ENCODE assay signal across 8 cellular contexts in genomic region chr9:36166150-36166927, GRCh38. TPM values are rescaled to one million over a fixed set of nuclear protein-coding genes. Genes with fewer than 3 reads are reported as not detected.
DNase-seq lines count a peak whose midpoint lies in the region; ATAC-seq, FAIRE-seq and TF ChIP-seq lines count a peak whose summit lies in the region.

No MANE protein-coding gene starts in this region.

- no peak overlapping the region for H2BK15ac ChIP-seq in H1 (ENCODE audit: low read length)

- H3K36me3 ChIP-seq in H1 (ENCODE audit: control insufficient read depth in 2 of 4, insufficient read depth in 4 of 4, low read length in 3 of 4) = no peaks in the 10 kb centered on the region

- FAIRE-seq in H1 (lab: Jason Lieb, UNC) = peak; percentile 39

- H2AFZ ChIP-seq in H1 (ENCODE audit: low read length) = peak overlapping the region; percentile 86

- no peak overlapping the region for H4K8ac ChIP-seq in H1 (ENCODE audit: extremely low read depth, insufficient read depth, low read length)

- H4K5ac ChIP-seq in H1 (ENCODE audit: insufficient read length, low read depth, low read length) = peak overlapping the region; percentile 77

- no peak overlapping the region; the same call in 1 of the 2 replicates for H2BK5ac ChIP-seq in H1 (ENCODE audit: low read depth, low read length)

- POLR2A ChIA-PET in AG04450 (lab: Yijun Ruan, JAX) = interaction anchor here (0.7 to 1.8 kb wide), 9 partner anchors 18 to 1095 kb away, joined by 3 to 7 read pairs (median 5); partner anchors contain the start of genes CLTA and GLIPR2
- POLR2A ChIA-PET in H1 (lab: Charles Lee; ENCODE audit: partially characterized antibody) = interaction anchor here (0.6 to 4.4 kb wide), 4 partner anchors 23 to 62 kb away, joined by 3 to 19 read pairs (median 5); partner anchors contain the start of genes CLTA and GLIPR2

- no peak overlapping the region for H3K23ac ChIP-seq in H1 (ENCODE audit: insufficient read length)

- H3K4me3 ChIP-seq in AG04450 (ENCODE audit: low read depth, low read length) (peak overlapping the region; percentile 63), H1 (ENCODE audit: extremely low read depth in 1 of 4, insufficient read depth in 2 of 4, low read depth in 3 of 4, low read length in 4 of 4) (peak overlapping the region; percentile 29 to 62 (median 39))

- CTCF ChIA-PET in AG04450 (lab: Charles Lee) = interaction anchor here (0.5 to 3.3 kb wide), 35 partner anchors 11 to 288 kb away, joined by 3 to 18 read pairs (median 4); partner anchors contain the start of gene CLTA
- CTCF ChIA-PET in H1 (lab: Charles Lee; ENCODE audit: partially characterized antibody) = interaction anchor here (0.6 to 10.2 kb wide), 29 partner anchors 9 to 1129 kb away, joined by 3 to 153 read pairs (median 5); partner anchors contain the start of genes CLTA and GLIPR2

- no peak overlapping the region for H2AK5ac ChIP-seq in H1 (ENCODE audit: low read depth, low read length)

- TF ChIP-seq POLR2A in H1 (IDR thresholded peaks at IDR 0.05; ENCODE audit: control extremely low read depth in 1 of 2, low read depth in 2 of 2, low read length in 2 of 2) = no peak

- no peak overlapping the region for H2BK120ac ChIP-seq in H1 (replicated peaks; ENCODE audit: low read depth, low read length)

- WGBS in H1 (ENCODE audit: extremely low coverage in 1 of 2, insufficient coverage in 1 of 2, insufficient read length in 1 of 2, insufficient replicate concordance in 2 of 2, low coverage in 1 of 2, low lambda C conversion rate in 2 of 2, missing lambda C conversion rate in 1 of 2), 2 experiments = 16% methylated on average over 56 of the region's 59 CpGs; no CpG with 5 or more reads in 1 of the 2 experiments

- no peak overlapping the region for H3K14ac ChIP-seq in H1 (ENCODE audit: insufficient read length)

- no peaks in the 10 kb centered on the region for H3K79me2 ChIP-seq in H1 (ENCODE audit: control insufficient read depth in 1 of 2, insufficient read depth in 2 of 2, low read length in 2 of 2)

- ATAC-seq in GM18868 (IDR thresholded peaks at IDR 0.05; ENCODE audit: unreplicated experiment) = peak; percentile 87
- peak; percentile 94 for ATAC-seq in HG03354 (IDR thresholded peaks at IDR 0.05; ENCODE audit: poor library complexity, severe bottlenecking, unreplicated experiment)

- H3K79me1 ChIP-seq in H1 (ENCODE audit: low read depth, low read length) = no peaks in the 10 kb centered on the region

- H3K9ac ChIP-seq in H1 (replicated peaks in 1 of 4; ENCODE audit: extremely low read depth in 1 of 4, low read depth in 3 of 4, low read length in 3 of 4) = no peak overlapping the region

- peaks cover 11 to 25% (median 17%) of the 10 kb centered on the region in 4 experiments for H3K4me1 ChIP-seq in H1 (replicated peaks in 1 of 4; ENCODE audit: control insufficient read depth in 3 of 4, insufficient read depth in 4 of 4, low read length in 3 of 4)

- H2BK20ac ChIP-seq in H1 (ENCODE audit: low read length) = no peak overlapping the region

- no peak overlapping the region for H3K4ac ChIP-seq in H1 (replicated peaks; ENCODE audit: insufficient read length, low read depth, low read length)

- TF ChIP-seq CTCF in AG04450 (IDR thresholded peaks at IDR 0.05; ENCODE audit: low read depth, low read length) (peak; percentile 84), H1 (IDR thresholded peaks at IDR 0.05; ENCODE audit: control extremely low read depth in 1 of 3, insufficient read depth in 1 of 3, low read depth in 1 of 3, low read length in 3 of 3) (peak; percentile 68 to 91 (median 84))

- H3K27ac ChIP-seq in AG04450 (ENCODE audit: low read depth, low read length) (no peak overlapping the region), H1 (ENCODE audit: low read depth, low read length) (no peak overlapping the region)

- no peak; a peak in 1 of 3 replicates for TF ChIP-seq EP300 in H1 (IDR thresholded peaks at IDR 0.05; ENCODE audit: borderline replicate concordance in 1 of 2, low read depth in 2 of 2, low read length in 2 of 2)

- H3K27me3 ChIP-seq in AG04450 (ENCODE audit: control insufficient read depth, insufficient read depth, low read length) = no peaks in the 10 kb centered on the region
- H3K27me3 ChIP-seq in H1 (replicated peaks in 1 of 4; ENCODE audit: control insufficient read depth in 3 of 4, extremely low read depth in 1 of 4, insufficient read depth in 3 of 4, low read length in 3 of 4) = no peaks in the 10 kb centered on the region

- H3K4me2 ChIP-seq in H1 (ENCODE audit: insufficient read depth in 1 of 2, low read depth in 2 of 2, low read length in 2 of 2) = peak overlapping the region; percentile 23 to 74; a peak in 3 of 4 replicates

- H3K56ac ChIP-seq in H1 (replicated peaks; ENCODE audit: insufficient read length, low read depth, low read length) = no peak overlapping the region

- peak; percentile 85 for TF ChIP-seq RAD21 in H1 (IDR thresholded peaks at IDR 0.05 in 1 of 2, conservative IDR thresholded peaks at IDR 0.05 in 1 of 2; ENCODE audit: low read depth in 2 of 2, low read length in 2 of 2)

- peaks cover 2% of the 10 kb centered on the region; the same call in 1 of the 2 replicates for H3K23me2 ChIP-seq in H1 (ENCODE audit: low read depth, low read length)

- no peaks in the 10 kb centered on the region for H4K20me1 ChIP-seq in H1 (replicated peaks in 1 of 2; ENCODE audit: control insufficient read depth in 1 of 2, insufficient read depth in 2 of 2, low read length in 2 of 2)

- DNase-seq in AG04450 (ENCODE audit: low read depth, low spot score) (no peak), NCI-H82 (lab: John Stamatoyannopoulos, UW) (peak; percentile 75), H1 (ENCODE audit: low read depth in 1 of 2, low spot score in 2 of 2) (peak; percentile 25 to 96), mesenteric fat pad (ENCODE audit: low spot score) (peak; percentile 96)
- peak; percentile 45 to 78 for DNase-seq in activated CD8-positive, alpha-beta memory T cell treated with anti-CD3 and anti-CD28 coated beads for 1 hour (ENCODE audit: extremely low read depth in 1 of 2, low read depth in 1 of 2)
- peak; percentile 76 for DNase-seq in stimulated activated CD8-positive, alpha-beta memory T cell treated with anti-CD3 and anti-CD28 coated beads, Interleukin-12 subunit alpha, Interleukin-12 subunit beta, amount 100 ng/mL, for 4 hours (ENCODE audit: low read depth)

- H3K9me3 ChIP-seq in AG04450 (ENCODE audit: control insufficient read depth, insufficient read depth, low read length) = peaks cover 3% of the 10 kb centered on the region; the same call in 1 of the 2 replicates
- H3K9me3 ChIP-seq in H1 (ENCODE audit: insufficient read depth in 2 of 2, low read depth in 1 of 2, low read length in 1 of 2) = no peaks in the 10 kb centered on the region

- H3K18ac ChIP-seq in H1 (ENCODE audit: extremely low read depth, low read length) = peak overlapping the region; percentile 32; the same call in 1 of the 2 replicates

- H4K91ac ChIP-seq in H1 (replicated peaks; ENCODE audit: insufficient read length, low read length) = peak overlapping the region; percentile 51

- peak overlapping the region; percentile 80; the same call in 1 of the 2 replicates for H2BK12ac ChIP-seq in H1 (ENCODE audit: low read depth, low read length)

TF ChIP-seq in H1, 55 proteins besides CTCF, POLR2A, EP300 and RAD21 (continues in another document):
- TF ChIP-seq RBBP5 (IDR thresholded peaks at IDR 0.05; ENCODE audit: borderline replicate concordance, low read depth, low read length) (0 out of 2 replicates have a peak, but pooled peaks have one; percentile 45), KDM1A (IDR thresholded peaks at IDR 0.05; ENCODE audit: borderline replicate concordance, low read length) (peak; percentile 99), KDM4A (IDR thresholded peaks at IDR 0.05; ENCODE audit: low read depth, low read length, severe bottlenecking) (peak; percentile 84)

RNA-seq across cellular contexts. Expression of gene CCIN, which starts 2.8 kb away (rescaled TPM):
- polyA plus RNA-seq in AG04450 (2011; rRNA removed) (0.48 and 0.71 TPM in 2 replicates), H1 (2011; rRNA removed) (0.20 and 0.21 TPM in 2 replicates)
- polyA minus RNA-seq in AG04450 (2011; rRNA and poly(A)+ RNA removed) = 0.69 and 0.87 TPM in 2 replicates
- 0.19 and 0.27 TPM in 2 replicates for total RNA-seq in H1 (2021; fragmentation: NEBNext Ultra II Directional; extraction: Animal tissue kit (Norgen Biotek cat#: 25700))
- polyA plus RNA-seq in H1 (2011; cell fraction: cytosol; rRNA removed) = 0.19 TPM
- 0.74 TPM for polyA plus RNA-seq in H1 (2011; cell fraction: nucleus; rRNA removed)
- polyA plus RNA-seq in H1 (2012, experiment 1 of 2) = 0.12 to 0.19 TPM (median 0.18 TPM) in 3 of 4 replicates, not detected in the other
- 0.08 TPM for polyA plus RNA-seq in H1 (2012, experiment 2 of 2)
- polyA plus RNA-seq in H1 (2013, experiment 1 of 2) = 0.06 TPM
- polyA plus RNA-seq in H1 (2013, experiment 2 of 2) = 0.07 TPM
- 1.1 and 1.8 TPM in 2 replicates for polyA minus RNA-seq in H1 (2011; rRNA and poly(A)+ RNA removed)
- polyA minus RNA-seq in H1 (2011; cell fraction: cytosol; rRNA and poly(A)+ RNA removed) = not detected
- polyA minus RNA-seq in H1 (2011; cell fraction: nucleus; rRNA and poly(A)+ RNA removed) = 0.80 TPM
- 0.87 TPM for total RNA-seq in mesenteric fat pad

RNA-seq across cellular contexts. Expression of gene CLTA, which starts 24.4 kb away (rescaled TPM):
- polyA plus RNA-seq in AG04450 (2011; rRNA removed) (314 and 364 TPM in 2 replicates), H1 (2011; rRNA removed) (137 and 146 TPM in 2 replicates)
- polyA minus RNA-seq in AG04450 (2011; rRNA and poly(A)+ RNA removed) = 113 and 118 TPM in 2 replicates
- 236 and 239 TPM in 2 replicates for total RNA-seq in H1 (2021; fragmentation: NEBNext Ultra II Directional; extraction: Animal tissue kit (Norgen Biotek cat#: 25700))
- polyA plus RNA-seq in H1 (2011; cell fraction: cytosol; rRNA removed) = 239 TPM
- 104 TPM for polyA plus RNA-seq in H1 (2011; cell fraction: nucleus; rRNA removed)
- polyA plus RNA-seq in H1 (2012, experiment 1 of 2) = 235 to 274 TPM (median 252 TPM) in 4 replicates
- 360 TPM for polyA plus RNA-seq in H1 (2012, experiment 2 of 2)
- polyA plus RNA-seq in H1 (2013, experiment 1 of 2) = 195 TPM
- 200 TPM for polyA plus RNA-seq in H1 (2013, experiment 2 of 2)
- polyA minus RNA-seq in H1 (2011; rRNA and poly(A)+ RNA removed) = 58.9 and 75.6 TPM in 2 replicates
- 112 TPM for polyA minus RNA-seq in H1 (2011; cell fraction: cytosol; rRNA and poly(A)+ RNA removed)
- 56.0 TPM for polyA minus RNA-seq in H1 (2011; cell fraction: nucleus; rRNA and poly(A)+ RNA removed)
- 190 TPM for total RNA-seq in mesenteric fat pad

RNA-seq across cellular contexts. Expression of gene GLIPR2, which starts 29.8 kb away (rescaled TPM):
- 108 and 115 TPM in 2 replicates for polyA plus RNA-seq in AG04450 (2011; rRNA removed)
- 66.4 and 70.8 TPM in 2 replicates for polyA minus RNA-seq in AG04450 (2011; rRNA and poly(A)+ RNA removed)
- total RNA-seq in H1 (2021; fragmentation: NEBNext Ultra II Directional; extraction: Animal tissue kit (Norgen Biotek cat#: 25700)) = 7.9 and 8.9 TPM in 2 replicates
- polyA plus RNA-seq in H1 (2011; rRNA removed) = 10.2 and 12.0 TPM in 2 replicates
- 13.7 TPM for polyA plus RNA-seq in H1 (2011; cell fraction: cytosol; rRNA removed)
- 7.1 TPM for polyA plus RNA-seq in H1 (2011; cell fraction: nucleus; rRNA removed)
- 11.5 to 15.4 TPM (median 13.1 TPM) in 4 replicates for polyA plus RNA-seq in H1 (2012, experiment 1 of 2)
- polyA plus RNA-seq in H1 (2012, experiment 2 of 2) = 11.8 TPM
- polyA plus RNA-seq in H1 (2013, experiment 1 of 2) = 6.2 TPM
- 6.2 TPM for polyA plus RNA-seq in H1 (2013, experiment 2 of 2)
- polyA minus RNA-seq in H1 (2011; rRNA and poly(A)+ RNA removed) = 5.5 and 7.2 TPM in 2 replicates
- polyA minus RNA-seq in H1 (2011; cell fraction: cytosol; rRNA and poly(A)+ RNA removed) = 4.7 TPM
- 3.7 TPM for polyA minus RNA-seq in H1 (2011; cell fraction: nucleus; rRNA and poly(A)+ RNA removed)
- total RNA-seq in mesenteric fat pad = 81.7 TPM
